8 cellular contexts compared by ENCODE assay signal in the genomic region with DNA sequence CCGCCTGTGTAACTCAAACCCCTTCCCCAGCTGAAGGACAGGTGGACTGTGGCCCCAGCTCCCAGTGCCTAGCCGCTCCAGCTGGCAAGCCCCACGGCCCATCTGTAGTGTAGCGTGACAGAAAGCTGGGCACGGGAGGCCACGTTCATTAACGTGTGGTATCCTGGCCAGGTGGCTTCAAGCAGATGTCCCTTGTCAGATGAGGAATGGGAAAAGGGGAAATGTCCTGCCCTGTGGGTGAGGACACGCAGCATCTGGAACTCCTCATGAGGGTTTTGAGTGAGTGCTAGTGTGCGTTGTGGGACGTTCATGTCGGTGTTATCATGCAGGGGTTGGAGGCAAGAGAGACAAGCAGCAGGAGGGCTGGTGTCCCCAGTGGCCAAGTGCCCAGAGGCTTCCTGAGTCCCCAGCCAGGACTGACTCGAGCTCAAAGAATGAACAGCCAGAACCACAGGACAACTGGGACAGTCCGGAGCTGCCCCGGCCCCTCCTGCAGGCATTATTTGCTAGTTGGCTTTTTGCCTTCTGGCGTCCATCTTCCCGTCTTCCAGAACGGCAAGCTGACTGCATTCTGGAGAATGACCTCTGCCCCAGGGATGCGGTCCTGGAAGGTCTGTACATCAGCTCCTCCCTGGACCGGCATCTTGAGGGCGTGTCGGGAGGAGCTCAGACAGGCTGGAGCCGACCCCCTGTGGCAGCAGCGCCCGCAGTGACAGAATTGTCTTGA. TPM values are rescaled to one million over a fixed set of nuclear protein-coding genes. Genes with fewer than 3 reads are reported as not detected.
DNase-seq lines count a peak whose midpoint lies in the region; ATAC-seq and TF ChIP-seq lines count a peak whose summit lies in the region.

No MANE protein-coding gene starts in this region.

- no peak overlapping the region for H3K4me3 ChIP-seq in fibroblast of mammary gland (ENCODE audit: control insufficient read depth, low read depth, low read length)
- H3K4me3 ChIP-seq in trophoblast cell (ENCODE audit: low read depth, low read length): no peak overlapping the region
- no peak overlapping the region for H3K4me3 ChIP-seq in testis
- H3K4me3 ChIP-seq in HAP-1: no peak overlapping the region

- no peak for TF ChIP-seq POLR2A in testis (IDR thresholded peaks at IDR 0.05)

- H3K4me2 ChIP-seq in trophoblast cell (ENCODE audit: low read length): no peak overlapping the region

- peak overlapping the region; percentile 25 for H4K8ac ChIP-seq in trophoblast cell (ENCODE audit: low read depth, low read length)

- peak overlapping the region; percentile 65 for H4K91ac ChIP-seq in trophoblast cell (ENCODE audit: low read depth, low read length)

- no CpG with 5 or more reads among the region's 24 CpGs for whole genome bisulfite sequencing in trophoblast cell (ENCODE audit: extremely low coverage, insufficient coverage, insufficient read length)
- 51 to 52% methylated on average over 24 of the region's 24 CpGs for WGBS in testis, 2 donors

- H3K23ac ChIP-seq in trophoblast cell (ENCODE audit: low read length): no peak overlapping the region

- peaks cover 4 to 5% of the 10 kb centered on the region in 2 experiments for H3K36me3 ChIP-seq in trophoblast cell (ENCODE audit: control insufficient read depth in 1 of 2, insufficient read depth in 2 of 2, low read length in 2 of 2)
- H3K36me3 ChIP-seq in testis (ENCODE audit: low read depth, missing control alignments): no peaks in the 10 kb centered on the region
- H3K36me3 ChIP-seq in HAP-1 (replicated peaks): peaks cover 4% of the 10 kb centered on the region; the same call in 1 of the 2 replicates

- H3K27me3 ChIP-seq in trophoblast cell (ENCODE audit: insufficient read depth, low read length): no peaks in the 10 kb centered on the region
- H3K27me3 ChIP-seq in testis: no peaks in the 10 kb centered on the region
- H3K27me3 ChIP-seq in HAP-1 (ENCODE audit: low read depth): no peaks in the 10 kb centered on the region

- no peak overlapping the region for H3K18ac ChIP-seq in trophoblast cell (ENCODE audit: low read length)

- H3K4me1 ChIP-seq in trophoblast cell (ENCODE audit: control insufficient read depth in 1 of 2, insufficient read depth in 2 of 2, low read length in 2 of 2) (peaks cover 10 to 13% of the 10 kb centered on the region in 2 experiments), testis (no peaks in the 10 kb centered on the region), HAP-1 (no peaks in the 10 kb centered on the region)

- in situ Hi-C loops in HAP-1 (cut with MboI; ENCODE audit: low sequenced_read_pairs): no loop called here

- H3K9me3 ChIP-seq in trophoblast cell (ENCODE audit: insufficient read depth, low read depth, low read length) (peaks cover 2% of the 10 kb centered on the region), testis (no peaks in the 10 kb centered on the region), HAP-1 (no peaks in the 10 kb centered on the region)

- no peak overlapping the region for H2BK120ac ChIP-seq in trophoblast cell (ENCODE audit: insufficient read depth, low read length, poor library complexity)

- no peak overlapping the region for H3K14ac ChIP-seq in trophoblast cell (ENCODE audit: low read length)

- H3K4ac ChIP-seq in trophoblast cell (ENCODE audit: low read depth, low read length): no peak overlapping the region

- peak overlapping the region; percentile 51 for H2AK5ac ChIP-seq in trophoblast cell (ENCODE audit: low read length)

- no peak overlapping the region for H4K12ac ChIP-seq in trophoblast cell (ENCODE audit: low read depth, low read length)

- no peak overlapping the region for H3K9ac ChIP-seq in trophoblast cell (ENCODE audit: low read length)

- no peak for ATAC-seq in HG02852 (IDR thresholded peaks at IDR 0.05; ENCODE audit: unreplicated experiment)
- ATAC-seq in activated CD4-positive, CD25-positive, alpha-beta regulatory T cell treated with anti-CD3 and anti-CD28 coated beads, Interleukin-2, amount 50 U/mL, for 24 hours: no peak

- TF ChIP-seq CTCF in fibroblast of mammary gland (conservative IDR thresholded peaks at IDR 0.05; ENCODE audit: control insufficient read depth, insufficient read depth, low read depth, low read length) (no peak), testis (IDR thresholded peaks at IDR 0.05) (no peak)

- DNase-seq in DMS 273 (lab: John Stamatoyannopoulos, UW; ENCODE audit: unreplicated experiment) (peak; percentile 89), NCI-H524 treated with DMSO at 0.1 percent for 48 hours (lab: John Stamatoyannopoulos, UW) (peak; percentile 77), fibroblast of mammary gland (ENCODE audit: low read depth) (peak; percentile 63), trophoblast cell (peak; percentile 81 to 85), testis (no peak), HAP-1 (ENCODE audit: low spot score in 2 of 2) (no peak)

- H3K27ac ChIP-seq in trophoblast cell (ENCODE audit: low read depth, low read length) (peak overlapping the region; percentile 36), testis (no peak overlapping the region)

- no peak overlapping the region for H2AFZ ChIP-seq in trophoblast cell (ENCODE audit: insufficient read depth, low read length, poor library complexity)

- intact Hi-C loops in testis (cut with DNase I; ENCODE audit: low total_unique reads): loop anchor here (10.0 kb wide), 1 partner anchor 122 kb away; no protein-coding TSS in a partner anchor

- H2BK5ac ChIP-seq in trophoblast cell (ENCODE audit: low read depth, low read length, poor library complexity): peak overlapping the region; percentile 3

- H3K79me2 ChIP-seq in trophoblast cell (ENCODE audit: control insufficient read depth, insufficient read depth, low read length, poor library complexity): no peaks in the 10 kb centered on the region

- H2BK12ac ChIP-seq in trophoblast cell (ENCODE audit: low read length): no peak overlapping the region

- peaks cover 9% of the 10 kb centered on the region for H3K79me1 ChIP-seq in trophoblast cell (ENCODE audit: low read length)

RNA-seq across cellular contexts. Expression of a gene that starts 19.3 kb away (rescaled TPM):
- 1.7 and 1.8 TPM in 2 replicates for polyA plus RNA-seq in trophoblast cell (2013)
- total RNA-seq in testis: 10 to 100 TPM in 1 of 2 donors, 1 to 10 TPM in 1; 8.3 to 14.7 TPM
- polyA plus RNA-seq in testis (ENCODE audit: insufficient read depth, low read depth, low replicate concordance): 5.7 TPM

RNA-seq across cellular contexts. Expression of a gene that starts 45.9 kb away (rescaled TPM):
- polyA plus RNA-seq in trophoblast cell (2013): 20.6 and 21.6 TPM in 2 replicates
- total RNA-seq in testis: 10 to 100 TPM; 58.1 to 71.1 TPM
- 135 TPM for polyA plus RNA-seq in testis (ENCODE audit: insufficient read depth, low read depth, low replicate concordance)

Comparison
In these comparisons a context has a peak if more than half of its experiments do, and no peak if none do; other contexts are left out.
1. DNase-seq: peak in DMS 273 (single experiment), NCI-H524 treated with DMSO at 0.1 percent for 48 hours (single experiment), fibroblast of mammary gland (single experiment) and trophoblast cell (2 of 2); none in testis (single experiment) and HAP-1 (0 of 2).